8 cellular contexts compared by ENCODE assay signal in the genomic region with DNA sequence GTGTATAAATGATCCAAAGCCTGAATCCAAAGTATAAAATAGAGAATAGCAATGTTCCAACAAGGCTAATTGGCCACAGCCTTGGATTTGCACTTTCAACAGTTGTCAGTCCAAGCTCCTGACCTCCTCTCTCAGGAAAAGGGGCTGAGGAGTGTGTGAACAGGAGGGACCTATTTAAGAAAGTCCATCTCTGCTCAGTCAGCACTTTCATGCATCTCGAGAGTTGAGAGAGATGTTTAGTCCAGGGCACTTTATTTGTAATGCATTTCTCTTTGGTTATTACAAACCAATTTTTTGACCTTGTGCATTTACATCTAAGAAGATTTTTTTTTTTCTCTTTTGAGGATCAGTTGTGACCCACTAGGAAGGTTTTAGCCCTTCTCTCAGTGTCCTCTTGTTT.
"Had no signal": no experiment of that assay in that cellular context is flagged by ENCODE, and none has a peak within 500 bp of the region (broad histone marks: within the 10 kb centered on the region; RNA-seq: fewer than 3 reads in every experiment).

No MANE protein-coding gene starts in this region.

- H3K27ac ChIP-seq: GM23248, KMS-11 had no signal

- FAIRE-seq: H54, HTR-8/SVneo had no signal

- DNase-seq: GM23248, GOT3, H9, HCEC 1CT, KBM-7 had no signal

- H3K4me2 ChIP-seq: KMS-11 had no signal

- H3K4me3 ChIP-seq: GM23248 had no signal

- H3K9ac ChIP-seq: GM23248, KMS-11 had no signal

- H2AFZ ChIP-seq: GM23248 had no signal
